ENCODE assay signal across 8 cellular contexts in genomic region chr15:80989518-80990478, GRCh38. TPM values are rescaled to one million over a fixed set of nuclear protein-coding genes. Genes with fewer than 3 reads are reported as not detected.
A peak's percentile ranks its signal among the peaks of the same experiment; 100 is the strongest.
DNase-seq lines count a peak whose midpoint lies in the region; ATAC-seq and TF ChIP-seq lines count a peak whose summit lies in the region.

MESD (minus strand) TSS chr15:80989819; CDS start chr15:80989791, 28 bp downstream.

- H3K14ac ChIP-seq in H9 (ENCODE audit: insufficient read depth, low read length): peak within 1 kb of the TSS; percentile 91

- no peak for TF ChIP-seq CTCF in H9 (conservative IDR thresholded peaks at IDR 0.05)

- H3K9ac ChIP-seq in ES-I3 (ENCODE audit: low read depth, low read length) (peak within 1 kb of the TSS; percentile 99), H9 (ENCODE audit: extremely low read depth, insufficient read length, low read length) (peak within 1 kb of the TSS; percentile 99)

- H3K56ac ChIP-seq in H9 (ENCODE audit: insufficient read length, low read depth, low read length): peak within 1 kb of the TSS; percentile 5

- peak; percentile 97 for TF ChIP-seq POLR2A in Raji (IDR thresholded peaks at IDR 0.05; ENCODE audit: insufficient read depth, low read depth, low read length)

- H3K36me3 Mint-ChIP-seq in H9 (ENCODE audit: insufficient read depth in 1 of 3, low read depth in 3 of 3): peaks cover 0 to 9% (median 2%) of the 10 kb centered on the region in 3 experiments; a peak in 5 of 7 replicates
- peaks cover 14% of the 10 kb centered on the region for H3K36me3 Mint-ChIP-seq in natural killer cell treated with Interleukin-12 subunit alpha and Interleukin-12 subunit beta and Interleukin-15 and Interleukin-18, amount 100 ng/mL, for 72 hours

- peaks cover 8% of the 10 kb centered on the region for H3K23me2 ChIP-seq in H9 (ENCODE audit: insufficient read length, low read depth, low read length, poor library complexity, severe bottlenecking)

- H3K4me3 Mint-ChIP-seq in H9: peak within 1 kb of the TSS; percentile 98 to 100
- H3K4me3 Mint-ChIP-seq in natural killer cell treated with Interleukin-12 subunit alpha and Interleukin-12 subunit beta and Interleukin-15 and Interleukin-18, amount 100 ng/mL, for 72 hours: peak within 1 kb of the TSS; percentile 99

- peak within 1 kb of the TSS; percentile 49 for H4K5ac ChIP-seq in H9 (ENCODE audit: insufficient read length, low read depth, low read length)

- ATAC-seq in natural killer cell treated with Interleukin-12 subunit alpha and Interleukin-12 subunit beta and Interleukin-15 and Interleukin-18, amount 100 ng/mL, for 72 hours: peak; percentile 100

- no peaks in the 10 kb centered on the region for H3K27me3 ChIP-seq in H9 (ENCODE audit: insufficient read depth, low read length)

- peak within 1 kb of the TSS; percentile 3 for H2BK5ac ChIP-seq in H9 (ENCODE audit: insufficient read length, low read length)

- no peak within 1 kb of the TSS for H3T11ph ChIP-seq in H9 (ENCODE audit: low read length)

- peak within 1 kb of the TSS; percentile 93 for H2AFZ ChIP-seq in H9 (ENCODE audit: low read length)

- peak within 1 kb of the TSS; percentile 65 for H3K23ac ChIP-seq in H9 (ENCODE audit: insufficient read length, low read depth, low read length)

- H3K36me3 ChIP-seq in ES-I3 (ENCODE audit: insufficient read depth, low read length): no peaks in the 10 kb centered on the region

- H3K9me3 ChIP-seq in ES-I3 (ENCODE audit: control insufficient read depth, insufficient read depth, low read length) (no peaks in the 10 kb centered on the region), H9 (ENCODE audit: control insufficient read depth, low read depth, low read length) (no peaks in the 10 kb centered on the region)

- H3K18ac ChIP-seq in H9 (ENCODE audit: insufficient read length, low read depth, low read length): peak within 1 kb of the TSS; percentile 96

- H3K4me1 Mint-ChIP-seq in H9: peaks cover 34 to 42% of the 10 kb centered on the region in 2 experiments
- H3K4me1 Mint-ChIP-seq in natural killer cell treated with Interleukin-12 subunit alpha and Interleukin-12 subunit beta and Interleukin-15 and Interleukin-18, amount 100 ng/mL, for 72 hours (ENCODE audit: low read depth in 2 of 2): peaks cover 39 to 43% of the 10 kb centered on the region in 2 donors

- H3K27ac Mint-ChIP-seq in H9: peak within 1 kb of the TSS; percentile 95 to 99 (median 98)
- peak within 1 kb of the TSS; percentile 78 to 88 for H3K27ac Mint-ChIP-seq in natural killer cell treated with Interleukin-12 subunit alpha and Interleukin-12 subunit beta and Interleukin-15 and Interleukin-18, amount 100 ng/mL, for 72 hours

- H3K4me2 ChIP-seq in H9 (ENCODE audit: insufficient read depth, insufficient read length, low read length): peak within 1 kb of the TSS; percentile 100

- H2AK5ac ChIP-seq in H9 (ENCODE audit: insufficient read length, low read length): no peak within 1 kb of the TSS

- H3K27me3 Mint-ChIP-seq in H9 (ENCODE audit: low read depth): no peaks in the 10 kb centered on the region
- H3K27me3 Mint-ChIP-seq in natural killer cell treated with Interleukin-12 subunit alpha and Interleukin-12 subunit beta and Interleukin-15 and Interleukin-18, amount 100 ng/mL, for 72 hours: no peaks in the 10 kb centered on the region

- no peak within 1 kb of the TSS for H2BK120ac ChIP-seq in H9 (ENCODE audit: low read depth, low read length, poor library complexity, severe bottlenecking)

- peak within 1 kb of the TSS; percentile 94 for H4K8ac ChIP-seq in H9 (replicated peaks; ENCODE audit: insufficient read length, low read depth, low read length)

- DNase-seq in H9 (peak; percentile 95), M059J (ENCODE audit: low read depth) (peak; percentile 89), fibroblast of peridontal ligament (ENCODE audit: extremely low read depth) (peak; percentile 93)
- DNase-seq in activated T-helper 9 cell treated with anti-CD3 and anti-CD28 coated beads, Interleukin-2, amount 50 U/mL, for 16 hours (ENCODE audit: low read depth): peak; percentile 97
- peak; percentile 95 for DNase-seq in natural killer cell treated with Interleukin-12 subunit alpha and Interleukin-12 subunit beta and Interleukin-15 and Interleukin-18, amount 100 ng/mL, for 72 hours (ENCODE audit: low spot score)
- peak; percentile 95 for DNase-seq in stimulated activated naive CD4-positive, alpha-beta T cell treated with Interleukin-2 at 50 U/mL for 16 hours (lab: John Stamatoyannopoulos, UW)

- peaks cover 33% of the 10 kb centered on the region for H3K79me2 ChIP-seq in H9 (ENCODE audit: insufficient read depth, low read length)

- no CpG with 5 or more reads among the region's 63 CpGs for WGBS in H9 (ENCODE audit: extremely low coverage, insufficient read length, low lambda C conversion rate)

- no peaks in the 10 kb centered on the region for H3K9me3 Mint-ChIP-seq in H9
- no peaks in the 10 kb centered on the region for H3K9me3 Mint-ChIP-seq in natural killer cell treated with Interleukin-12 subunit alpha and Interleukin-12 subunit beta and Interleukin-15 and Interleukin-18, amount 100 ng/mL, for 72 hours

- no peak within 1 kb of the TSS for H3K27ac ChIP-seq in H9 (ENCODE audit: insufficient read length, low read depth, low read length)

- no peak within 1 kb of the TSS for H3K4ac ChIP-seq in H9 (ENCODE audit: low read depth, low read length)

- H2BK20ac ChIP-seq in H9 (ENCODE audit: low read depth, low read length, poor library complexity, severe bottlenecking): no peak within 1 kb of the TSS

- H3K4me1 ChIP-seq in ES-I3 (ENCODE audit: insufficient read depth, low read length) (peaks cover 26% of the 10 kb centered on the region), H9 (ENCODE audit: insufficient read depth, low read length) (peaks cover 2% of the 10 kb centered on the region; the same call in 1 of the 2 replicates)

- peak within 1 kb of the TSS; percentile 55 for H4K91ac ChIP-seq in H9 (ENCODE audit: insufficient read length, low read depth, low read length)

- H2BK12ac ChIP-seq in H9 (ENCODE audit: insufficient read length, low read depth, low read length): no peak within 1 kb of the TSS

- H3K79me1 ChIP-seq in H9 (ENCODE audit: insufficient read depth, low read depth, low read length, poor library complexity, severe bottlenecking): peaks cover 12% of the 10 kb centered on the region

- no peak within 1 kb of the TSS for H2BK15ac ChIP-seq in H9 (ENCODE audit: low read depth, low read length)

- no peaks in the 10 kb centered on the region for H4K20me1 ChIP-seq in H9 (ENCODE audit: control insufficient read depth, insufficient read depth, insufficient read length)

RNA-seq across cellular contexts. Expression of gene MESD, which starts in this region (rescaled TPM):
- total RNA-seq in H9 (2021): 29.1 and 30.1 TPM in 2 replicates
- 21.3 and 32.9 TPM in 2 replicates for total RNA-seq in M059J (2014; rRNA removed; shearing (Covaris generic))
- total RNA-seq in natural killer cell treated with Interleukin-12 subunit alpha and Interleukin-12 subunit beta and Interleukin-15 and Interleukin-18, amount 100 ng/mL, for 72 hours: 10 to 100 TPM; 33.7 to 35.6 TPM
